Comparison of ENCODE assay signal across 4 cellular contexts in the genomic region with DNA sequence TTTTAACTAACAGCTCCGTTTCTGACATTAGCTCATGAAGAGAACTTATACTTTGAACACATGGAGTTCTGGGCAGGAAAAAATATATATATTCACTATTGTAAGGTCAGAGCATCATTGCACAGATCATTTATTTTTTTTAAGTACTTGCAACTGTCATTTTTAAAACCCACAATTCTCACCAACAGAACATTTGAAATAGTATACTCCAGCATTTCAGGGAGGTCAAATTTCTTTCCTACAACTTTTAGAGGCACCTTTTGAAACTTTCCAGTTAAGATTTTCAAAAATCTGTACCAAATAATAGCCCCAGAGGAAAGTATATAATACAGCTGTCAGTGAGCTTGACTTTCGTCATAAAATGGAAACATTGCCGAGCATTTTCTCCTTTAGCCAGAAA.
"Had no signal": no experiment of that assay in that cellular context is flagged by ENCODE, and none has a peak within 500 bp of the region (broad histone marks: within the 10 kb centered on the region; RNA-seq: fewer than 3 reads in every experiment).

No MANE protein-coding gene starts in this region.

- H3K4me2 ChIP-seq: GM23338 had no signal

- H3K4me3 ChIP-seq: GM23338 had no signal

- ATAC-seq: GM23338 had no signal

- DNase-seq: H9, HCEC 1CT, IMR-90 had no signal

- H2AFZ ChIP-seq: GM23338 had no signal
